ENCODE assay signal across 1 cellular context in genomic region chr1:20259646-20260045, GRCh38.
TF ChIP-seq lines count a peak whose summit lies in the region.

No MANE protein-coding gene starts in this region.

TF ChIP-seq in SK-N-SH, 30 proteins besides CTCF, POLR2A, EP300 and RAD21 (continued from another document):
- TF ChIP-seq FOXM1 (IDR thresholded peaks at IDR 0.05; ENCODE audit: low read depth) (no peak), RCOR1 (IDR thresholded peaks at IDR 0.05; ENCODE audit: low read length) (peak; percentile 89)
